In the genomic region with DNA sequence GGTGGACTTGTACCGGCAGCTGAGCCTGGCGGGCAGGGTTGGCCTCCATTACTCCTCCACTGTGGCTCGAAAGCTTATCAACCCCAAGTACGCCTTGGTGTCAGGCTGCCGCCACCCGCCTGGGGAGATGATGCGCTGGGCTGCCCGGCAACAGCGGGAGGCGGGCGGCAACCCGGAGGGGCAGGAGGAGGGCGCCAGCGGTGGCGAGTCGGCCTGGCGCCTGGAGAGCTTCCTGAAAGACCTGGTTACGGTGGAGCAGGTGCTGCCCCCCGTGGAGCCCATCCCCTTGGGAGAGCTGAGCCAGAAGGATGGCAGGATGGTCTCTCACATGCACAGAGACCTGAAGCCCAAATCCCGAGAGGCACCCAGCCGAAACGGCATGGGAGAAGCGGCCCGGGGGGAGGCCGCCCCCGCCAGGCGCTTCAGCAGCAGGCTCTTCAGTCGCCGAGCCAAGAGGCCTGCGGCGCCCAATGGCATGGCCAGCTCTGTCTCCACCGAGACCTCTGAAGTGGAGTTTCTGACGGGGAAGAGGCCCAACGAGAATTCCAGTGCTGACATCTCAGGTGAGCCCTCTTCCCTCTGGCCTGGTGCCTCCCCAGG, we compare ENCODE assay signal across 27 cellular contexts. TPM values are rescaled to one million over a fixed set of nuclear protein-coding genes. Genes with fewer than 3 reads are reported as not detected.
DNase-seq lines count a peak whose midpoint lies in the region; ATAC-seq lines count a peak whose summit lies in the region.
"Had no signal": no experiment of that assay in that cellular context is flagged by ENCODE, and none has a peak within 500 bp of the region (broad histone marks: within the 10 kb centered on the region; RNA-seq: fewer than 3 reads in every experiment).

No MANE protein-coding gene starts in this region.

- H3K9me3 ChIP-seq in esophagus (ENCODE audit: control insufficient read depth in 2 of 2, insufficient read depth in 1 of 2, low read depth in 1 of 2, low read length in 1 of 2) = no peaks in the 10 kb centered on the region
- H3K9me3 ChIP-seq: gastroesophageal sphincter had no signal

- H3K4me3 ChIP-seq in esophagus (ENCODE audit: low read depth in 1 of 2, low read length in 2 of 2) = no peak overlapping the region
- H3K4me3 ChIP-seq: gastroesophageal sphincter, GM23248, hepatocyte, neural progenitor cell had no signal

- WGBS in esophagus, 2 donors = 56 to 66% methylated on average over 34 of the region's 34 CpGs

- no peaks in the 10 kb centered on the region for H3K27me3 ChIP-seq in esophagus (ENCODE audit: control insufficient read depth in 1 of 2, insufficient read depth in 2 of 2, low read length in 2 of 2)
- H3K27me3 ChIP-seq: hepatocyte, neural progenitor cell had no signal

- ATAC-seq in HG03571 (IDR thresholded peaks at IDR 0.05; ENCODE audit: unreplicated experiment) = no peak
- ATAC-seq: gastroesophageal sphincter, sciatic nerve, SK-N-SH treated with all-trans-retinoic acid at 6 μM for 48 hours had no signal

- peaks cover 6 to 34% of the 10 kb centered on the region in 2 donors for H3K4me1 ChIP-seq in esophagus (ENCODE audit: control insufficient read depth in 2 of 2, insufficient read depth in 2 of 2, low read length in 1 of 2)

- H3K27ac ChIP-seq in esophagus (ENCODE audit: low read depth in 2 of 2, low read length in 1 of 2) = peak overlapping the region; percentile 85 to 90
- H3K27ac ChIP-seq: gastroesophageal sphincter, GM23248, hepatocyte, neural progenitor cell had no signal

- DNase-seq in COLO668 (lab: John Stamatoyannopoulos, UW; ENCODE audit: unreplicated experiment) (peak; percentile 25), NCI-H1092 treated with DMSO at 0.1 percent for 48 hours (lab: John Stamatoyannopoulos, UW) (peak; percentile 93), NCI-H510A (lab: John Stamatoyannopoulos, UW) (peak; percentile 79), cerebellum (ENCODE audit: low spot score) (no peak), NCI-H1048 (lab: John Stamatoyannopoulos, UW) (no peak), NCI-H226 (no peak)
- DNase-seq: activated effector memory CD4-positive, alpha-beta T cell treated with anti-CD3 and anti-CD28 coated beads, Interleukin-2, amount 50 U/mL, for 16 hours; activated naive CD8-positive, alpha-beta T cell treated with anti-CD3 and anti-CD28 coated beads for 36 hours; C1 segment of cervical spinal cord; Calu3; central memory CD4-positive, alpha-beta T cell; dermis blood vessel endothelial cell; GM23248; Kasumi-1; mesenchymal stem cell; MV-4-11; OCI-M1; stimulated activated CD4-positive, alpha-beta T cell treated with anti-CD3 and anti-CD28 coated beads, Interleukin-4, amount 100 ng/mL, for 24 hours; substantia nigra; T-helper 2 cell had no signal

- H3K36me3 ChIP-seq in esophagus (ENCODE audit: control insufficient read depth in 2 of 2, insufficient read depth in 2 of 2, low read length in 1 of 2) = peaks cover 0 to 10% of the 10 kb centered on the region in 2 donors
- H3K36me3 ChIP-seq: gastroesophageal sphincter, neural progenitor cell had no signal

RNA-seq across cellular contexts. Expression of a gene that starts 26.7 kb away (rescaled TPM):
- 10 to 100 TPM in 1 of 2 donors, 1 to 10 TPM in 1; 8.6 to 12.9 TPM for polyA plus RNA-seq in esophagus
- total RNA-seq in cerebellum = 0.36 TPM
- total RNA-seq: GM23248 had no signal
- polyA plus RNA-seq: GM23248 had no signal

Comparison
In these comparisons a context has a peak if more than half of its experiments do, and no peak if none do; other contexts are left out.
1. DNase-seq: peak in COLO668 (single experiment), NCI-H1092 treated with DMSO at 0.1 percent for 48 hours (single experiment) and NCI-H510A (single experiment); none in cerebellum (single experiment), NCI-H1048 (single experiment) and NCI-H226 (single experiment).